1 cellular context compared by ENCODE assay signal in the genomic region with DNA sequence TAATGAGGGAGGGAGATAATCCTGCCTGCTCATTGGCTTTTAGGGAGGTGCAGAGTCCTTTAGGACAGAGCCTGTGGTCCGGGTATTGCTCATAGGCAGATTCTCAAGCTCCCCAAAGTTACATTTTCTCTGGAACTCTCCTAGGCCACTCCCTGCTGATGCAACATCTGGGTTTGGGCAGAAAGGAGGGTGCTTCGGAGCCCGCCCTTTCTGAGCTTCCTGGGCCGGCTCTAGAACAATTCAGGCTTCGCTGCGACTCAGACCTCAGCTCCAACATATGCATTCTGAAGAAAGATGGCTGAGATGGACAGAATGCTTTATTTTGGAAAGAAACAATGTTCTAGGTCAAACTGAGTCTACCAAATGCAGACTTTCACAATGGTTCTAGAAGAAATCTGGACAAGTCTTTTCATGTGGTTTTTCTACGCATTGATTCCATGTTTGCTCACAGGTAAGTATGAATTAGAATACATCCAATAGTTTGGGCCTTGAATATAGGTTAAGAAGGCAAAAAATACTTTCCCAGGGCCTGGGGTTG.
TF ChIP-seq lines count a peak whose summit lies in the region.

A gene with protein sequence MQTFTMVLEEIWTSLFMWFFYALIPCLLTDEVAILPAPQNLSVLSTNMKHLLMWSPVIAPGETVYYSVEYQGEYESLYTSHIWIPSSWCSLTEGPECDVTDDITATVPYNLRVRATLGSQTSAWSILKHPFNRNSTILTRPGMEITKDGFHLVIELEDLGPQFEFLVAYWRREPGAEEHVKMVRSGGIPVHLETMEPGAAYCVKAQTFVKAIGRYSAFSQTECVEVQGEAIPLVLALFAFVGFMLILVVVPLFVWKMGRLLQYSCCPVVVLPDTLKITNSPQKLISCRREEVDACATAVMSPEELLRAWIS (plus strand): TSS at position 233 of the 538 bp plus-strand sequence. CDS start 131 bp downstream, at position 364.

TF ChIP-seq in K562, 482 proteins besides CTCF, POLR2A, EP300 and RAD21 (continued from another document and continues in another):
- TF ChIP-seq, protein P1, sequence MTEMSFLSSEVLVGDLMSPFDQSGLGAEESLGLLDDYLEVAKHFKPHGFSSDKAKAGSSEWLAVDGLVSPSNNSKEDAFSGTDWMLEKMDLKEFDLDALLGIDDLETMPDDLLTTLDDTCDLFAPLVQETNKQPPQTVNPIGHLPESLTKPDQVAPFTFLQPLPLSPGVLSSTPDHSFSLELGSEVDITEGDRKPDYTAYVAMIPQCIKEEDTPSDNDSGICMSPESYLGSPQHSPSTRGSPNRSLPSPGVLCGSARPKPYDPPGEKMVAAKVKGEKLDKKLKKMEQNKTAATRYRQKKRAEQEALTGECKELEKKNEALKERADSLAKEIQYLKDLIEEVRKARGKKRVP (CRISPR knock-in tag; IDR thresholded peaks at IDR 0.05): peak; percentile 98
- TF ChIP-seq ARID1B (IDR thresholded peaks at IDR 0.05): peak; percentile 21; the same call in 1 of the 2 replicates
- TF ChIP-seq ATF7 (IDR thresholded peaks at IDR 0.05): peak; percentile 83
- TF ChIP-seq, protein P2, sequence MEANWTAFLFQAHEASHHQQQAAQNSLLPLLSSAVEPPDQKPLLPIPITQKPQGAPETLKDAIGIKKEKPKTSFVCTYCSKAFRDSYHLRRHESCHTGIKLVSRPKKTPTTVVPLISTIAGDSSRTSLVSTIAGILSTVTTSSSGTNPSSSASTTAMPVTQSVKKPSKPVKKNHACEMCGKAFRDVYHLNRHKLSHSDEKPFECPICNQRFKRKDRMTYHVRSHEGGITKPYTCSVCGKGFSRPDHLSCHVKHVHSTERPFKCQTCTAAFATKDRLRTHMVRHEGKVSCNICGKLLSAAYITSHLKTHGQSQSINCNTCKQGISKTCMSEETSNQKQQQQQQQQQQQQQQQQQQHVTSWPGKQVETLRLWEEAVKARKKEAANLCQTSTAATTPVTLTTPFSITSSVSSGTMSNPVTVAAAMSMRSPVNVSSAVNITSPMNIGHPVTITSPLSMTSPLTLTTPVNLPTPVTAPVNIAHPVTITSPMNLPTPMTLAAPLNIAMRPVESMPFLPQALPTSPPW (CRISPR knock-in tag; IDR thresholded peaks at IDR 0.05): peak; percentile 77
- TF ChIP-seq, protein P3, sequence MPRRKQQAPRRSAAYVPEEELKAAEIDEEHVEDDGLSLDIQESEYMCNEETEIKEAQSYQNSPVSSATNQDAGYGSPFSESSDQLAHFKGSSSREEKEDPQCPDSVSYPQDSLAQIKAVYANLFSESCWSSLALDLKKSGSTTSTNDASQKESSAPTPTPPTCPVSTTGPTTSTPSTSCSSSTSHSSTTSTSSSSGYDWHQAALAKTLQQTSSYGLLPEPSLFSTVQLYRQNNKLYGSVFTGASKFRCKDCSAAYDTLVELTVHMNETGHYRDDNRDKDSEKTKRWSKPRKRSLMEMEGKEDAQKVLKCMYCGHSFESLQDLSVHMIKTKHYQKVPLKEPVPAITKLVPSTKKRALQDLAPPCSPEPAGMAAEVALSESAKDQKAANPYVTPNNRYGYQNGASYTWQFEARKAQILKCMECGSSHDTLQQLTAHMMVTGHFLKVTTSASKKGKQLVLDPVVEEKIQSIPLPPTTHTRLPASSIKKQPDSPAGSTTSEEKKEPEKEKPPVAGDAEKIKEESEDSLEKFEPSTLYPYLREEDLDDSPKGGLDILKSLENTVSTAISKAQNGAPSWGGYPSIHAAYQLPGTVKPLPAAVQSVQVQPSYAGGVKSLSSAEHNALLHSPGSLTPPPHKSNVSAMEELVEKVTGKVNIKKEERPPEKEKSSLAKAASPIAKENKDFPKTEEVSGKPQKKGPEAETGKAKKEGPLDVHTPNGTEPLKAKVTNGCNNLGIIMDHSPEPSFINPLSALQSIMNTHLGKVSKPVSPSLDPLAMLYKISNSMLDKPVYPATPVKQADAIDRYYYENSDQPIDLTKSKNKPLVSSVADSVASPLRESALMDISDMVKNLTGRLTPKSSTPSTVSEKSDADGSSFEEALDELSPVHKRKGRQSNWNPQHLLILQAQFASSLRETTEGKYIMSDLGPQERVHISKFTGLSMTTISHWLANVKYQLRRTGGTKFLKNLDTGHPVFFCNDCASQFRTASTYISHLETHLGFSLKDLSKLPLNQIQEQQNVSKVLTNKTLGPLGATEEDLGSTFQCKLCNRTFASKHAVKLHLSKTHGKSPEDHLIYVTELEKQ (CRISPR knock-in tag; IDR thresholded peaks at IDR 0.05): no peak
- no peak for TF ChIP-seq SUPT5H (IDR thresholded peaks at IDR 0.05)
- TF ChIP-seq XRCC4 (IDR thresholded peaks at IDR 0.05; ENCODE audit: extremely low read depth, insufficient read depth, insufficient read length): no peak
- TF ChIP-seq TEAD2 (tag; IDR thresholded peaks at IDR 0.05): no peak
- no peak for TF ChIP-seq SPI1 (IDR thresholded peaks at IDR 0.05; ENCODE audit: borderline replicate concordance, low read depth, low read length)
- TF ChIP-seq, protein P4, sequence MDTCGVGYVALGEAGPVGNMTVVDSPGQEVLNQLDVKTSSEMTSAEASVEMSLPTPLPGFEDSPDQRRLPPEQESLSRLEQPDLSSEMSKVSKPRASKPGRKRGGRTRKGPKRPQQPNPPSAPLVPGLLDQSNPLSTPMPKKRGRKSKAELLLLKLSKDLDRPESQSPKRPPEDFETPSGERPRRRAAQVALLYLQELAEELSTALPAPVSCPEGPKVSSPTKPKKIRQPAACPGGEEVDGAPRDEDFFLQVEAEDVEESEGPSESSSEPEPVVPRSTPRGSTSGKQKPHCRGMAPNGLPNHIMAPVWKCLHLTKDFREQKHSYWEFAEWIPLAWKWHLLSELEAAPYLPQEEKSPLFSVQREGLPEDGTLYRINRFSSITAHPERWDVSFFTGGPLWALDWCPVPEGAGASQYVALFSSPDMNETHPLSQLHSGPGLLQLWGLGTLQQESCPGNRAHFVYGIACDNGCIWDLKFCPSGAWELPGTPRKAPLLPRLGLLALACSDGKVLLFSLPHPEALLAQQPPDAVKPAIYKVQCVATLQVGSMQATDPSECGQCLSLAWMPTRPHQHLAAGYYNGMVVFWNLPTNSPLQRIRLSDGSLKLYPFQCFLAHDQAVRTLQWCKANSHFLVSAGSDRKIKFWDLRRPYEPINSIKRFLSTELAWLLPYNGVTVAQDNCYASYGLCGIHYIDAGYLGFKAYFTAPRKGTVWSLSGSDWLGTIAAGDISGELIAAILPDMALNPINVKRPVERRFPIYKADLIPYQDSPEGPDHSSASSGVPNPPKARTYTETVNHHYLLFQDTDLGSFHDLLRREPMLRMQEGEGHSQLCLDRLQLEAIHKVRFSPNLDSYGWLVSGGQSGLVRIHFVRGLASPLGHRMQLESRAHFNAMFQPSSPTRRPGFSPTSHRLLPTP (IDR thresholded peaks at IDR 0.05; ENCODE audit: borderline replicate concordance, extremely low read depth, insufficient read length): no peak
- 0 out of 2 replicates have a peak, but pooled peaks have one; percentile 27 for TF ChIP-seq RNF2 (IDR thresholded peaks at IDR 0.05)
- TF ChIP-seq, protein P5, sequence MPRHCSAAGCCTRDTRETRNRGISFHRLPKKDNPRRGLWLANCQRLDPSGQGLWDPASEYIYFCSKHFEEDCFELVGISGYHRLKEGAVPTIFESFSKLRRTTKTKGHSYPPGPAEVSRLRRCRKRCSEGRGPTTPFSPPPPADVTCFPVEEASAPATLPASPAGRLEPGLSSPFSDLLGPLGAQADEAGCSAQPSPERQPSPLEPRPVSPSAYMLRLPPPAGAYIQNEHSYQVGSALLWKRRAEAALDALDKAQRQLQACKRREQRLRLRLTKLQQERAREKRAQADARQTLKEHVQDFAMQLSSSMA (CRISPR knock-in tag; IDR thresholded peaks at IDR 0.05): no peak
- TF ChIP-seq RBFOX2 (IDR thresholded peaks at IDR 0.05; ENCODE audit: low read depth, low read length): peak; percentile 72; the same call in 1 of the 2 replicates
- TF ChIP-seq NR2F6 (CRISPR knock-in tag; IDR thresholded peaks at IDR 0.05): no peak
- no peak for TF ChIP-seq MYNN (IDR thresholded peaks at IDR 0.05)
- TF ChIP-seq MYNN (CRISPR knock-in tag; IDR thresholded peaks at IDR 0.05): no peak
- TF ChIP-seq, protein P6, sequence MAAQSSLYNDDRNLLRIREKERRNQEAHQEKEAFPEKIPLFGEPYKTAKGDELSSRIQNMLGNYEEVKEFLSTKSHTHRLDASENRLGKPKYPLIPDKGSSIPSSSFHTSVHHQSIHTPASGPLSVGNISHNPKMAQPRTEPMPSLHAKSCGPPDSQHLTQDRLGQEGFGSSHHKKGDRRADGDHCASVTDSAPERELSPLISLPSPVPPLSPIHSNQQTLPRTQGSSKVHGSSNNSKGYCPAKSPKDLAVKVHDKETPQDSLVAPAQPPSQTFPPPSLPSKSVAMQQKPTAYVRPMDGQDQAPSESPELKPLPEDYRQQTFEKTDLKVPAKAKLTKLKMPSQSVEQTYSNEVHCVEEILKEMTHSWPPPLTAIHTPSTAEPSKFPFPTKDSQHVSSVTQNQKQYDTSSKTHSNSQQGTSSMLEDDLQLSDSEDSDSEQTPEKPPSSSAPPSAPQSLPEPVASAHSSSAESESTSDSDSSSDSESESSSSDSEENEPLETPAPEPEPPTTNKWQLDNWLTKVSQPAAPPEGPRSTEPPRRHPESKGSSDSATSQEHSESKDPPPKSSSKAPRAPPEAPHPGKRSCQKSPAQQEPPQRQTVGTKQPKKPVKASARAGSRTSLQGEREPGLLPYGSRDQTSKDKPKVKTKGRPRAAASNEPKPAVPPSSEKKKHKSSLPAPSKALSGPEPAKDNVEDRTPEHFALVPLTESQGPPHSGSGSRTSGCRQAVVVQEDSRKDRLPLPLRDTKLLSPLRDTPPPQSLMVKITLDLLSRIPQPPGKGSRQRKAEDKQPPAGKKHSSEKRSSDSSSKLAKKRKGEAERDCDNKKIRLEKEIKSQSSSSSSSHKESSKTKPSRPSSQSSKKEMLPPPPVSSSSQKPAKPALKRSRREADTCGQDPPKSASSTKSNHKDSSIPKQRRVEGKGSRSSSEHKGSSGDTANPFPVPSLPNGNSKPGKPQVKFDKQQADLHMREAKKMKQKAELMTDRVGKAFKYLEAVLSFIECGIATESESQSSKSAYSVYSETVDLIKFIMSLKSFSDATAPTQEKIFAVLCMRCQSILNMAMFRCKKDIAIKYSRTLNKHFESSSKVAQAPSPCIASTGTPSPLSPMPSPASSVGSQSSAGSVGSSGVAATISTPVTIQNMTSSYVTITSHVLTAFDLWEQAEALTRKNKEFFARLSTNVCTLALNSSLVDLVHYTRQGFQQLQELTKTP (IDR thresholded peaks at IDR 0.05; ENCODE audit: low read depth in 1 of 2, partially characterized antibody in 2 of 2): peak; percentile 33 to 46
- TF ChIP-seq PRMT5 (CRISPR knock-in tag; IDR thresholded peaks at IDR 0.05): no peak
- TF ChIP-seq, protein P7, sequence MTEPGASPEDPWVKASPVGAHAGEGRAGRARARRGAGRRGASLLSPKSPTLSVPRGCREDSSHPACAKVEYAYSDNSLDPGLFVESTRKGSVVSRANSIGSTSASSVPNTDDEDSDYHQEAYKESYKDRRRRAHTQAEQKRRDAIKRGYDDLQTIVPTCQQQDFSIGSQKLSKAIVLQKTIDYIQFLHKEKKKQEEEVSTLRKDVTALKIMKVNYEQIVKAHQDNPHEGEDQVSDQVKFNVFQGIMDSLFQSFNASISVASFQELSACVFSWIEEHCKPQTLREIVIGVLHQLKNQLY (CRISPR knock-in tag; conservative IDR thresholded peaks at IDR 0.05): no peak
- TF ChIP-seq LARP7 (IDR thresholded peaks at IDR 0.05): no peak
- TF ChIP-seq BHLHE40 (IDR thresholded peaks at IDR 0.05; ENCODE audit: low read length): no peak
- no peak for TF ChIP-seq CAMTA2 (CRISPR knock-in tag; conservative IDR thresholded peaks at IDR 0.05)
- TF ChIP-seq ZNF586 (CRISPR knock-in tag; conservative IDR thresholded peaks at IDR 0.05): no peak
- TF ChIP-seq KAT8 (IDR thresholded peaks at IDR 0.05; ENCODE audit: low read depth): no peak
- TF ChIP-seq, protein P8, sequence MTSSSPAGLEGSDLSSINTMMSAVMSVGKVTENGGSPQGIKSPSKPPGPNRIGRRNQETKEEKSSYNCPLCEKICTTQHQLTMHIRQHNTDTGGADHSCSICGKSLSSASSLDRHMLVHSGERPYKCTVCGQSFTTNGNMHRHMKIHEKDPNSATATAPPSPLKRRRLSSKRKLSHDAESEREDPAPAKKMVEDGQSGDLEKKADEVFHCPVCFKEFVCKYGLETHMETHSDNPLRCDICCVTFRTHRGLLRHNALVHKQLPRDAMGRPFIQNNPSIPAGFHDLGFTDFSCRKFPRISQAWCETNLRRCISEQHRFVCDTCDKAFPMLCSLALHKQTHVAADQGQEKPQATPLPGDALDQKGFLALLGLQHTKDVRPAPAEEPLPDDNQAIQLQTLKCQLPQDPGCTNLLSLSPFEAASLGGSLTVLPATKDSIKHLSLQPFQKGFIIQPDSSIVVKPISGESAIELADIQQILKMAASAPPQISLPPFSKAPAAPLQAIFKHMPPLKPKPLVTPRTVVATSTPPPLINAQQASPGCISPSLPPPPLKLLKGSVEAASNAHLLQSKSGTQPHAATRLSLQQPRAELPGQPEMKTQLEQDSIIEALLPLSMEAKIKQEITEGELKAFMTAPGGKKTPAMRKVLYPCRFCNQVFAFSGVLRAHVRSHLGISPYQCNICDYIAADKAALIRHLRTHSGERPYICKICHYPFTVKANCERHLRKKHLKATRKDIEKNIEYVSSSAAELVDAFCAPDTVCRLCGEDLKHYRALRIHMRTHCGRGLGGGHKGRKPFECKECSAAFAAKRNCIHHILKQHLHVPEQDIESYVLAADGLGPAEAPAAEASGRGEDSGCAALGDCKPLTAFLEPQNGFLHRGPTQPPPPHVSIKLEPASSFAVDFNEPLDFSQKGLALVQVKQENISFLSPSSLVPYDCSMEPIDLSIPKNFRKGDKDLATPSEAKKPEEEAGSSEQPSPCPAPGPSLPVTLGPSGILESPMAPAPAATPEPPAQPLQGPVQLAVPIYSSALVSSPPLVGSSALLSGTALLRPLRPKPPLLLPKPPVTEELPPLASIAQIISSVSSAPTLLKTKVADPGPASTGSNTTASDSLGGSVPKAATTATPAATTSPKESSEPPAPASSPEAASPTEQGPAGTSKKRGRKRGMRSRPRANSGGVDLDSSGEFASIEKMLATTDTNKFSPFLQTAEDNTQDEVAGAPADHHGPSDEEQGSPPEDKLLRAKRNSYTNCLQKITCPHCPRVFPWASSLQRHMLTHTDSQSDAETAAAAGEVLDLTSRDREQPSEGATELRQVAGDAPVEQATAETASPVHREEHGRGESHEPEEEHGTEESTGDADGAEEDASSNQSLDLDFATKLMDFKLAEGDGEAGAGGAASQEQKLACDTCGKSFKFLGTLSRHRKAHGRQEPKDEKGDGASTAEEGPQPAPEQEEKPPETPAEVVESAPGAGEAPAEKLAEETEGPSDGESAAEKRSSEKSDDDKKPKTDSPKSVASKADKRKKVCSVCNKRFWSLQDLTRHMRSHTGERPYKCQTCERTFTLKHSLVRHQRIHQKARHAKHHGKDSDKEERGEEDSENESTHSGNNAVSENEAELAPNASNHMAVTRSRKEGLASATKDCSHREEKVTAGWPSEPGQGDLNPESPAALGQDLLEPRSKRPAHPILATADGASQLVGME (CRISPR knock-in tag; IDR thresholded peaks at IDR 0.05): no peak
- TF ChIP-seq KDM4B (IDR thresholded peaks at IDR 0.05; ENCODE audit: borderline replicate concordance in 2 of 2, low read depth in 1 of 2): no peak
- TF ChIP-seq ZNF197 (CRISPR knock-in tag; IDR thresholded peaks at IDR 0.05; ENCODE audit: low read depth): 0 out of 2 replicates have a peak, but pooled peaks have one; percentile 55
- no peak for TF ChIP-seq HLTF (IDR thresholded peaks at IDR 0.05)
- TF ChIP-seq, protein P9, sequence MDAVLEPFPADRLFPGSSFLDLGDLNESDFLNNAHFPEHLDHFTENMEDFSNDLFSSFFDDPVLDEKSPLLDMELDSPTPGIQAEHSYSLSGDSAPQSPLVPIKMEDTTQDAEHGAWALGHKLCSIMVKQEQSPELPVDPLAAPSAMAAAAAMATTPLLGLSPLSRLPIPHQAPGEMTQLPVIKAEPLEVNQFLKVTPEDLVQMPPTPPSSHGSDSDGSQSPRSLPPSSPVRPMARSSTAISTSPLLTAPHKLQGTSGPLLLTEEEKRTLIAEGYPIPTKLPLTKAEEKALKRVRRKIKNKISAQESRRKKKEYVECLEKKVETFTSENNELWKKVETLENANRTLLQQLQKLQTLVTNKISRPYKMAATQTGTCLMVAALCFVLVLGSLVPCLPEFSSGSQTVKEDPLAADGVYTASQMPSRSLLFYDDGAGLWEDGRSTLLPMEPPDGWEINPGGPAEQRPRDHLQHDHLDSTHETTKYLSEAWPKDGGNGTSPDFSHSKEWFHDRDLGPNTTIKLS (IDR thresholded peaks at IDR 0.05; ENCODE audit: borderline replicate concordance, low read depth): peak; percentile 62; the same call in 1 of the 2 replicates
- TF ChIP-seq ZNF785 (CRISPR knock-in tag; IDR thresholded peaks at IDR 0.05): no peak
